ENCODE assay signal across 18 cellular contexts in genomic region chr2:210072493-210072892, GRCh38.
DNase-seq lines count a peak whose midpoint lies in the region; ATAC-seq lines count a peak whose summit lies in the region.
"Had no signal": no experiment of that assay in that cellular context is flagged by ENCODE, and none has a peak within 500 bp of the region (broad histone marks: within the 10 kb centered on the region; RNA-seq: fewer than 3 reads in every experiment).

No MANE protein-coding gene starts in this region.

- no peaks in the 10 kb centered on the region for H3K4me1 Mint-ChIP-seq in stimulated activated effector memory CD8-positive, alpha-beta T cell treated with anti-CD3 and anti-CD28 coated beads, Interleukin-12 subunit alpha, Interleukin-12 subunit beta, amount 100 ng/mL, for 72 hours

- ATAC-seq in GM18511 (IDR thresholded peaks at IDR 0.05; ENCODE audit: unreplicated experiment), result peak; percentile 20
- peak; percentile 22 for ATAC-seq in GM19452 (IDR thresholded peaks at IDR 0.05; ENCODE audit: unreplicated experiment)
- peak; percentile 13 for ATAC-seq in HG03159 (IDR thresholded peaks at IDR 0.05; ENCODE audit: unreplicated experiment)
- no peak for ATAC-seq in HG02571 (IDR thresholded peaks at IDR 0.05; ENCODE audit: unreplicated experiment)
- no peak for ATAC-seq in stimulated activated effector memory CD8-positive, alpha-beta T cell treated with anti-CD3 and anti-CD28 coated beads, Interleukin-12 subunit alpha, Interleukin-12 subunit beta, amount 100 ng/mL, for 72 hours

- no peaks in the 10 kb centered on the region for H3K27me3 ChIP-seq in endocrine pancreas (ENCODE audit: control insufficient read depth, insufficient read depth, low read length)
- H3K27me3 ChIP-seq: BLaER1 treated with 17β-estradiol and CSF1 and Interleukin-3, amounts not matched to agents 10 nM and 100 nM; neutrophil had no signal

- H3K9me3 ChIP-seq in endocrine pancreas (ENCODE audit: control insufficient read depth, low read length), result no peaks in the 10 kb centered on the region
- H3K9me3 ChIP-seq: BLaER1 treated with 17β-estradiol and CSF1 and Interleukin-3, amounts not matched to agents 10 nM and 100 nM; neutrophil; SK-N-SH had no signal

- H3K36me3 Mint-ChIP-seq in stimulated activated effector memory CD8-positive, alpha-beta T cell treated with anti-CD3 and anti-CD28 coated beads, Interleukin-12 subunit alpha, Interleukin-12 subunit beta, amount 100 ng/mL, for 72 hours, result no peaks in the 10 kb centered on the region

- H3K36me3 ChIP-seq in endocrine pancreas (ENCODE audit: control insufficient read depth, insufficient read depth, low read length), result no peaks in the 10 kb centered on the region
- H3K36me3 ChIP-seq: BLaER1 treated with 17β-estradiol and CSF1 and Interleukin-3, amounts not matched to agents 10 nM and 100 nM had no signal

- H3K4me3 ChIP-seq in endocrine pancreas (ENCODE audit: control insufficient read depth, insufficient read depth, low read length), result no peak overlapping the region
- H3K4me3 ChIP-seq: BLaER1 treated with 17β-estradiol and CSF1 and Interleukin-3, amounts not matched to agents 10 nM and 100 nM; coronary artery; smooth muscle cell had no signal

- DNase-seq in COLO668 (lab: John Stamatoyannopoulos, UW; ENCODE audit: unreplicated experiment) (no peak), HPDE6-E6E7 (ENCODE audit: extremely low spot score) (no peak)
- DNase-seq in stimulated activated effector memory CD8-positive, alpha-beta T cell treated with anti-CD3 and anti-CD28 coated beads, Interleukin-12 subunit alpha, Interleukin-12 subunit beta, amount 100 ng/mL, for 72 hours (ENCODE audit: low spot score in 2 of 2), result no peak
- DNase-seq: activated effector memory CD4-positive, alpha-beta T cell treated with Interleukin-2 at 50 U/mL for 16 hours; NCI-H1417 treated with DMSO at 0.1 percent for 48 hours; stimulated activated CD4-positive, alpha-beta T cell treated with anti-CD3 and anti-CD28 coated beads, Interleukin-2, amount 100 ng/mL, for 48 hours; stimulated activated naive CD4-positive, alpha-beta T cell treated with Interleukin-2 at 50 U/mL for 16 hours had no signal

- H3K9me3 Mint-ChIP-seq in stimulated activated effector memory CD8-positive, alpha-beta T cell treated with anti-CD3 and anti-CD28 coated beads, Interleukin-12 subunit alpha, Interleukin-12 subunit beta, amount 100 ng/mL, for 72 hours, result no peaks in the 10 kb centered on the region
- H3K9me3 Mint-ChIP-seq: brain had no signal

- peak overlapping the region; percentile 13 for H3K9ac ChIP-seq in endocrine pancreas (ENCODE audit: control insufficient read depth, insufficient read depth, low read length)
- H3K9ac ChIP-seq: BLaER1 treated with 17β-estradiol and CSF1 and Interleukin-3, amounts not matched to agents 10 nM and 100 nM; SK-N-SH had no signal

- no peak overlapping the region for H3K4me3 Mint-ChIP-seq in stimulated activated effector memory CD8-positive, alpha-beta T cell treated with anti-CD3 and anti-CD28 coated beads, Interleukin-12 subunit alpha, Interleukin-12 subunit beta, amount 100 ng/mL, for 72 hours
- H3K4me3 Mint-ChIP-seq: brain had no signal

- H3K27ac Mint-ChIP-seq in stimulated activated effector memory CD8-positive, alpha-beta T cell treated with anti-CD3 and anti-CD28 coated beads, Interleukin-12 subunit alpha, Interleukin-12 subunit beta, amount 100 ng/mL, for 72 hours, result no peak overlapping the region
- H3K27ac Mint-ChIP-seq: brain had no signal

- peaks cover 19% of the 10 kb centered on the region for H3K4me1 ChIP-seq in endocrine pancreas (ENCODE audit: control insufficient read depth, insufficient read depth, low read length)
- H3K4me1 ChIP-seq: BLaER1 treated with 17β-estradiol and CSF1 and Interleukin-3, amounts not matched to agents 10 nM and 100 nM had no signal

Comparison
In these comparisons a context has a peak if more than half of its experiments do, and no peak if none do; other contexts are left out.
1. ATAC-seq: peak in GM18511 (single experiment), GM19452 (single experiment) and HG03159 (single experiment); none in HG02571 (single experiment) and stimulated activated effector memory CD8-positive, alpha-beta T cell treated with anti-CD3 and anti-CD28 coated beads, Interleukin-12 subunit alpha, Interleukin-12 subunit beta, amount 100 ng/mL, for 72 hours (single experiment).